Comparison of ENCODE assay signal across 15 cellular contexts in the genomic region with DNA sequence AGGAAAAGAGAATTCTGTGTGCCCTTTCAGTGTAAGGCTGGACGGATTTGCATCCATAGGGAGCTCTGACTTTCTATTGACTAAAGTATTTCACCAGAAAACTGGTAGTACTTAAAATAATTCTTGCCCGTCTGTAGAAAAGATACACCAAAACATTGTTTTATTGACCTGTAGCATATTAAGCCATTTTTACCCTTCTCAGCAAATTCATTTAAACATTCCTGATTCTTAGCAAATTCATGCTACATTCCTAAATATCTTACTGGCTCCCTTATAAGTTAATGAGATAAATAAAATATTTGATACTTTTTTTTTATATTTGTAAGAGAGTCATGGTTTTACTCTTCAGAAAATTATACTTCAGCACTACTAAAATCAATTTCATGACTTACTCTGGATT. TPM values are rescaled to one million over a fixed set of nuclear protein-coding genes. Genes with fewer than 3 reads are reported as not detected.
DNase-seq lines count a peak whose midpoint lies in the region; ATAC-seq and TF ChIP-seq lines count a peak whose summit lies in the region.
"Had no signal": no experiment of that assay in that cellular context is flagged by ENCODE, and none has a peak within 500 bp of the region (broad histone marks: within the 10 kb centered on the region; RNA-seq: fewer than 3 reads in every experiment).

No MANE protein-coding gene starts in this region.

- peak overlapping the region; percentile 82 for H3K27ac Mint-ChIP-seq in activated CD4-positive, alpha-beta T cell treated with anti-CD3 and anti-CD28 coated beads for 36 hours
- H3K27ac Mint-ChIP-seq in central memory CD8-positive, alpha-beta T cell (ENCODE audit: low read depth) = no peak overlapping the region

- H3K4me3 ChIP-seq in PC-3 (ENCODE audit: low read length) = no peak overlapping the region
- H3K4me3 ChIP-seq in psoas muscle = no peak overlapping the region
- H3K4me3 ChIP-seq in heart left ventricle = no peak overlapping the region

- no peaks in the 10 kb centered on the region for H4K20me1 ChIP-seq in PC-3 (ENCODE audit: low read length)

- no peaks in the 10 kb centered on the region for H3K9me2 ChIP-seq in PC-3 (replicated peaks; ENCODE audit: low read length)

- no peak overlapping the region for H3K9ac ChIP-seq in PC-3 (ENCODE audit: low read length)

- H3K9me3 ChIP-seq in PC-3 (ENCODE audit: low read length) = no peaks in the 10 kb centered on the region
- no peaks in the 10 kb centered on the region for H3K9me3 ChIP-seq in psoas muscle
- H3K9me3 ChIP-seq in heart left ventricle = peaks cover 0 to 10% (median 2%) of the 10 kb centered on the region in 12 donors

- no peak for TF ChIP-seq CTCF in PC-3 (conservative IDR thresholded peaks at IDR 0.05; ENCODE audit: low read depth, low read length)
- TF ChIP-seq CTCF in psoas muscle (IDR thresholded peaks at IDR 0.05) = no peak
- TF ChIP-seq CTCF in heart left ventricle (IDR thresholded peaks at IDR 0.05) = no peak

- H3K27me3 Mint-ChIP-seq in activated CD4-positive, alpha-beta T cell treated with anti-CD3 and anti-CD28 coated beads for 36 hours = no peaks in the 10 kb centered on the region
- no peaks in the 10 kb centered on the region for H3K27me3 Mint-ChIP-seq in central memory CD8-positive, alpha-beta T cell

- H2AFZ ChIP-seq in PC-3 (ENCODE audit: low read length) = 0 out of 2 replicates have a peak overlapping the region, but pooled peaks have one; percentile 36

- CTCF ChIA-PET in activated CD4-positive, alpha-beta T cell treated with anti-CD3 and anti-CD28 coated beads for 36 hours (lab: Charles Lee) = no interaction called here
- CTCF ChIA-PET in PC-3 (lab: Charles Lee) = no interaction called here

- ATAC-seq in activated CD4-positive, alpha-beta T cell treated with anti-CD3 and anti-CD28 coated beads for 36 hours = no peak
- ATAC-seq in PC-3 = no peak
- no peak for ATAC-seq in central memory CD8-positive, alpha-beta T cell (replicated peaks; ENCODE audit: extremely low read depth, poor library complexity, severe bottlenecking)
- no peak for ATAC-seq in psoas muscle
- no peak for ATAC-seq in heart left ventricle
- ATAC-seq: left lung; sciatic nerve; stimulated activated naive CD8-positive, alpha-beta T cell treated with anti-CD3 and anti-CD28 coated beads, Interleukin-15, Interleukin-2, amounts not matched to agents 100 U/mL and 50 U/mL, for 24 hours had no signal

- no peaks in the 10 kb centered on the region for H3F3A ChIP-seq in PC-3 (ENCODE audit: low read length, unreplicated experiment)

- H3K4me3 Mint-ChIP-seq in activated CD4-positive, alpha-beta T cell treated with anti-CD3 and anti-CD28 coated beads for 36 hours = peak overlapping the region; percentile 93
- peak overlapping the region; percentile 20 for H3K4me3 Mint-ChIP-seq in central memory CD8-positive, alpha-beta T cell

- H3K27me3 ChIP-seq in PC-3 (ENCODE audit: low read length) (no peaks in the 10 kb centered on the region), psoas muscle (ENCODE audit: insufficient read depth in 3 of 3, low read length in 2 of 3) (no peaks in the 10 kb centered on the region), heart left ventricle (no peaks in the 10 kb centered on the region)
- H3K27me3 ChIP-seq: left lung had no signal

- H3K4me1 Mint-ChIP-seq in activated CD4-positive, alpha-beta T cell treated with anti-CD3 and anti-CD28 coated beads for 36 hours = peaks cover 27% of the 10 kb centered on the region
- H3K4me1 Mint-ChIP-seq in central memory CD8-positive, alpha-beta T cell = peaks cover 8% of the 10 kb centered on the region

- no peak overlapping the region for H3K4me2 ChIP-seq in PC-3 (ENCODE audit: low read length)

- no TSS peak for BruUV-seq in PC-3 (replicated peaks; lab: Mats Ljungman, UMichigan)

- H3K36me3 Mint-ChIP-seq in activated CD4-positive, alpha-beta T cell treated with anti-CD3 and anti-CD28 coated beads for 36 hours (ENCODE audit: low read depth) = peaks cover 3% of the 10 kb centered on the region
- H3K36me3 Mint-ChIP-seq in central memory CD8-positive, alpha-beta T cell (ENCODE audit: insufficient read depth) = peaks cover 16% of the 10 kb centered on the region

- H3K9me3 Mint-ChIP-seq in activated CD4-positive, alpha-beta T cell treated with anti-CD3 and anti-CD28 coated beads for 36 hours (ENCODE audit: low read depth) = peaks cover 8% of the 10 kb centered on the region
- no peaks in the 10 kb centered on the region for H3K9me3 Mint-ChIP-seq in central memory CD8-positive, alpha-beta T cell

- WGBS in psoas muscle, 3 donors = 92 to 96% (median 94%) methylated on average over 2 of the region's 2 CpGs
- WGBS in heart left ventricle, 4 donors = 93 to 97% (median 94%) methylated on average over 2 of the region's 2 CpGs

- intact Hi-C loops in activated CD4-positive, alpha-beta T cell treated with anti-CD3 and anti-CD28 coated beads for 36 hours (cut with DNase I, micrococcal nuclease) = loop anchor here (5.0 kb wide), 2 partner anchors 50 to 90 kb away; partner anchors contain the start of gene MAST2 (in 1 of the 2)
- intact Hi-C loops in PC-3 (cut with micrococcal nuclease) = no loop called here
- intact Hi-C loops in psoas muscle (cut with DNase I) = loop anchor here in 1 of 2 donors (5.0 kb wide), 1 partner anchor 50 kb away; the partner anchor contains the start of gene MAST2
- intact Hi-C loops in heart left ventricle (cut with DNase I) = loop anchor here in 7 of 10 donors (5.0 to 10.0 kb wide), 4 partner anchors 50 to 123 kb away; partner anchors contain the start of genes MAST2 (in 6 of the 7), GPBP1L1 (in 2 of the 7) and TMEM69 (in 2 of the 7)

- peaks cover 10% of the 10 kb centered on the region for H3K79me2 ChIP-seq in PC-3 (ENCODE audit: low read length)

- POLR2A ChIA-PET in activated CD4-positive, alpha-beta T cell treated with anti-CD3 and anti-CD28 coated beads for 36 hours (lab: Charles Lee) = interaction anchor here (0.8 kb wide), 1 partner anchor 65 kb away, joined by 3 read pairs; no protein-coding TSS in a partner anchor
- POLR2A ChIA-PET in PC-3 (lab: Charles Lee; ENCODE audit: unreplicated experiment) = no interaction called here

- no peak for TF ChIP-seq POLR2A in heart left ventricle (IDR thresholded peaks at IDR 0.05)

- H3K27ac ChIP-seq in PC-3 (ENCODE audit: low read length) = no peak overlapping the region
- peak overlapping the region; percentile 97 for H3K27ac ChIP-seq in psoas muscle
- no peak overlapping the region for H3K27ac ChIP-seq in heart left ventricle

- H3K36me3 ChIP-seq in PC-3 (ENCODE audit: low read depth, low read length) (no peaks in the 10 kb centered on the region), psoas muscle (ENCODE audit: insufficient read depth in 1 of 2, low read depth in 1 of 2) (no peaks in the 10 kb centered on the region), heart left ventricle (no peaks in the 10 kb centered on the region)
- H3K36me3 ChIP-seq: left lung had no signal

- H3K4me1 ChIP-seq in PC-3 (ENCODE audit: insufficient read depth, low read length) = peaks cover 9% of the 10 kb centered on the region
- peaks cover 11% of the 10 kb centered on the region for H3K4me1 ChIP-seq in psoas muscle
- H3K4me1 ChIP-seq in heart left ventricle = peaks cover 0 to 17% (median 9%) of the 10 kb centered on the region in 12 donors

- DNase-seq in activated CD4-positive, alpha-beta T cell treated with anti-CD3 and anti-CD28 coated beads for 36 hours = no peak
- no peak for DNase-seq in activated CD4-positive, alpha-beta T cell treated with anti-CD3 and anti-CD28 coated beads, Interleukin-2, amount 50 U/mL, for 48 hours
- DNase-seq in PC-3 (no peak), psoas muscle (no peak), NCI-H1436 (lab: John Stamatoyannopoulos, UW) (no peak), heart left ventricle (no peak), cerebellum (ENCODE audit: low spot score) (no peak)
- DNase-seq in central memory CD8-positive, alpha-beta T cell (ENCODE audit: low spot score in 2 of 2) = no peak
- DNase-seq: activated CD4-positive, CD25-positive, alpha-beta regulatory T cell treated with anti-CD3 and anti-CD28 coated beads, Interleukin-2, amount 50 U/mL, for 72 hours; GDM1; left lung; NCI-H446 treated with DMSO at 0.1 percent for 48 hours; stimulated activated naive CD8-positive, alpha-beta T cell treated with anti-CD3 and anti-CD28 coated beads, Interleukin-15, Interleukin-2, amounts not matched to agents 100 U/mL and 50 U/mL, for 24 hours; SW 1271 had no signal

RNA-seq across cellular contexts. Expression of gene IPP, which starts 1.6 kb away (rescaled TPM):
- total RNA-seq in activated CD4-positive, alpha-beta T cell treated with anti-CD3 and anti-CD28 coated beads for 36 hours = 10 to 100 TPM; 11.6 to 21.8 TPM
- total RNA-seq in PC-3 (2014; rRNA removed) (6.6 and 8.8 TPM in 2 replicates), psoas muscle (10 to 100 TPM; 12.7 to 26.8 (median 19.6) TPM), heart left ventricle (10 to 100 TPM in 5 of 9 donors, 1 to 10 TPM in 4; 6.8 to 24.7 (median 17.1) TPM), cerebellum (9.4 TPM)
- polyA plus RNA-seq in psoas muscle (1 to 10 TPM; 2.5 to 8.3 (median 2.9) TPM), heart left ventricle (1 to 10 TPM; 3.6 to 9.1 TPM)

RNA-seq across cellular contexts. Expression of gene MAST2, which starts 51.4 kb away (rescaled TPM):
- total RNA-seq in activated CD4-positive, alpha-beta T cell treated with anti-CD3 and anti-CD28 coated beads for 36 hours = 10 to 100 TPM; 20.1 to 22.9 TPM
- total RNA-seq in PC-3 (2014; rRNA removed) (29.3 and 33.7 TPM in 2 replicates), psoas muscle (100 to 1,000 TPM; 159 to 266 (median 243) TPM), heart left ventricle (100 to 1,000 TPM in 2 of 9 donors, 10 to 100 TPM in 7; 70.2 to 123 (median 79.7) TPM), cerebellum (50.4 TPM)
- polyA plus RNA-seq in psoas muscle (100 to 1,000 TPM in 2 of 3 donors, 10 to 100 TPM in 1; 97.8 to 142 (median 126) TPM), heart left ventricle (100 to 1,000 TPM in 1 of 2 donors, 10 to 100 TPM in 1; 56.8 to 112 TPM)
